8 cellular contexts compared by ENCODE assay signal in the genomic region with DNA sequence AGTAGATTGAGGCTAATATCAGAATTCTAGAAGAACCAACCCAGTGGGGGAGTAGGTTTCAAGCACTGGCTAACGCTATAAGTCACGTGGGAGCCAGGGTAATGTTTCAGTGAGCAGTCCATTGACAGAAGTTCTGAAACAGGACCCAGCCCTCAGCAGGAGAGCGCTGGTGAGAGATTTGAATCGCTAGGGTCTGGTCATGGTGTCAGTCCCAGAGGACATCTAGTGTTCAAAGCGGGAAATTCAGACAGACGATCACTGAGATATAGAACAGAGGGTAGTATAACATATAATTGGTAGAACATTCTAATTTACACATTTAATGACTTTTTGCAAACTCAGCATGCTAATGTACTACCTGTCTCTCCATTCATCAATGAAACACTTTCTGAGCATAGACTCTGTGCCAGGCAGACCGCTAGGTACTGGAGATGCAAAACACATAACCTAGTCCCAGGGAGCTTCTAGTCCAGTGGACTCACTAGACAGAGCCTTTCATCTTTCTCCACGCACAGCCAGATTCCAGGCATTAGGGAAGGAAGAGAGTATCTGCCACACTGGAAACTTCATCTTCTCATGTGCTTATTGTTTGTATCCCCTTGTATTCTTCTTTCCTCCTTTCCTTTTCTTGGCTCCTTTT. TPM values are rescaled to one million over a fixed set of nuclear protein-coding genes. Genes with fewer than 3 reads are reported as not detected.
DNase-seq lines count a peak whose midpoint lies in the region; ATAC-seq, FAIRE-seq and TF ChIP-seq lines count a peak whose summit lies in the region.

No MANE protein-coding gene starts in this region.

- no peaks in the 10 kb centered on the region for H3K36me3 ChIP-seq in OCI-LY1 (ENCODE audit: insufficient read depth, low read length)
- H3K36me3 ChIP-seq in parathyroid adenoma (ENCODE audit: control insufficient read depth, insufficient read depth, low read length) = no peaks in the 10 kb centered on the region

- H3K9me3 ChIP-seq in OCI-LY1 (ENCODE audit: low read length) (no peaks in the 10 kb centered on the region), parathyroid adenoma (ENCODE audit: control insufficient read depth, low read length) (no peaks in the 10 kb centered on the region)

- H3K27ac ChIP-seq in OCI-LY1 (ENCODE audit: low read depth, low read length, poor library complexity, severe bottlenecking) (no peak overlapping the region), parathyroid adenoma (no peak overlapping the region)

- no peaks in the 10 kb centered on the region for H3K36me3 Mint-ChIP-seq in activated naive CD4-positive, alpha-beta T cell treated with anti-CD3 and anti-CD28 coated beads, Interleukin-2, amount 10 ng/mL, durations not matched to agents 7 days and 5 days

- peaks cover 3% of the 10 kb centered on the region for H3K4me1 Mint-ChIP-seq in activated naive CD4-positive, alpha-beta T cell treated with anti-CD3 and anti-CD28 coated beads, Interleukin-2, amount 10 ng/mL, durations not matched to agents 7 days and 5 days

- H3K79me2 ChIP-seq in OCI-LY1 (ENCODE audit: insufficient read depth, low read length) (no peaks in the 10 kb centered on the region), parathyroid adenoma (no peaks in the 10 kb centered on the region)

- H3K27ac Mint-ChIP-seq in activated naive CD4-positive, alpha-beta T cell treated with anti-CD3 and anti-CD28 coated beads, Interleukin-2, amount 10 ng/mL, durations not matched to agents 7 days and 5 days = no peak overlapping the region

- no peaks in the 10 kb centered on the region for H3F3A ChIP-seq in OCI-LY1 (ENCODE audit: insufficient read depth, low read length)

- no peak for FAIRE-seq in D721Med (lab: Jason Lieb, UNC)

- no peak overlapping the region for H2AFZ ChIP-seq in OCI-LY1 (ENCODE audit: low read length)
- no peak overlapping the region for H2AFZ ChIP-seq in parathyroid adenoma

- ATAC-seq in GM19397 (IDR thresholded peaks at IDR 0.05; ENCODE audit: unreplicated experiment) (peak; percentile 63), HG03460 (IDR thresholded peaks at IDR 0.05; ENCODE audit: unreplicated experiment) (peak; percentile 67)

- H3K4me1 ChIP-seq in OCI-LY1 (ENCODE audit: insufficient read depth, low read length, severe bottlenecking) (no peaks in the 10 kb centered on the region), parathyroid adenoma (no peaks in the 10 kb centered on the region)

- no peaks in the 10 kb centered on the region for H4K20me1 ChIP-seq in OCI-LY1 (ENCODE audit: insufficient read depth, low read length)

- H3K27me3 Mint-ChIP-seq in activated naive CD4-positive, alpha-beta T cell treated with anti-CD3 and anti-CD28 coated beads, Interleukin-2, amount 10 ng/mL, durations not matched to agents 7 days and 5 days = peaks cover 28% of the 10 kb centered on the region

- DNase-seq in D721Med (ENCODE audit: insufficient read length, low spot score) (no peak), glomerular endothelial cell (ENCODE audit: extremely low read depth, low read depth, low spot score) (peak; percentile 64)
- DNase-seq in activated naive CD4-positive, alpha-beta T cell treated with anti-CD3 and anti-CD28 coated beads, Interleukin-2, amount 10 ng/mL, durations not matched to agents 7 days and 5 days = peak; percentile 68
- no peak for DNase-seq in activated CD4-positive, CD25-positive, alpha-beta regulatory T cell (lab: John Stamatoyannopoulos, UW)

- no peak overlapping the region for H3K9ac ChIP-seq in OCI-LY1 (ENCODE audit: low read length)
- H3K9ac ChIP-seq in parathyroid adenoma = no peak overlapping the region

- H3K4me2 ChIP-seq in OCI-LY1 (ENCODE audit: low read length) = no peak overlapping the region
- no peak overlapping the region for H3K4me2 ChIP-seq in parathyroid adenoma (ENCODE audit: low read length)

- H3K27me3 ChIP-seq in OCI-LY1 (ENCODE audit: insufficient read depth, low read length) = no peaks in the 10 kb centered on the region
- no peaks in the 10 kb centered on the region for H3K27me3 ChIP-seq in parathyroid adenoma (ENCODE audit: control insufficient read depth, insufficient read depth, low read length)

- H3K4me3 Mint-ChIP-seq in activated naive CD4-positive, alpha-beta T cell treated with anti-CD3 and anti-CD28 coated beads, Interleukin-2, amount 10 ng/mL, durations not matched to agents 7 days and 5 days = no peak overlapping the region

- H3K9me2 ChIP-seq in OCI-LY1 (ENCODE audit: low read depth, low read length) = no peaks in the 10 kb centered on the region

- no peaks in the 10 kb centered on the region for H3K9me3 Mint-ChIP-seq in activated naive CD4-positive, alpha-beta T cell treated with anti-CD3 and anti-CD28 coated beads, Interleukin-2, amount 10 ng/mL, durations not matched to agents 7 days and 5 days

- no peak overlapping the region for H3K4me3 ChIP-seq in OCI-LY1 (ENCODE audit: low read depth, low read length, poor library complexity, severe bottlenecking)
- H3K4me3 ChIP-seq in parathyroid adenoma (ENCODE audit: low read depth, low read length) = no peak overlapping the region

- CTCF ChIA-PET in activated naive CD4-positive, alpha-beta T cell treated with anti-CD3 and anti-CD28 coated beads, Interleukin-2, amount 10 ng/mL, durations not matched to agents 7 days and 5 days (lab: Charles Lee) = interaction anchor here (0.5 to 3.0 kb wide), 15 partner anchors 12 to 513 kb away, joined by 3 to 38 read pairs (median 4); no protein-coding TSS in a partner anchor

- peak; percentile 47 for TF ChIP-seq CTCF in D721Med (IDR thresholded peaks at IDR 0.05; ENCODE audit: insufficient read depth, missing control alignments)
- peak; percentile 70 for TF ChIP-seq CTCF in OCI-LY1 (IDR thresholded peaks at IDR 0.05; ENCODE audit: low read length)
- peak; percentile 65 for TF ChIP-seq CTCF in parathyroid adenoma (IDR thresholded peaks at IDR 0.05)

RNA-seq across cellular contexts. Expression of a gene that starts 35.4 kb away (rescaled TPM):
- total RNA-seq in glomerular endothelial cell = not detected in 2 replicates

RNA-seq across cellular contexts. Expression of a gene that starts 53.1 kb away (rescaled TPM):
- total RNA-seq in glomerular endothelial cell = 215 and 387 TPM in 2 replicates

Comparison
In these comparisons a context has a peak if more than half of its experiments do, and no peak if none do; other contexts are left out.
1. DNase-seq: peak in activated naive CD4-positive, alpha-beta T cell treated with anti-CD3 and anti-CD28 coated beads, Interleukin-2, amount 10 ng/mL, durations not matched to agents 7 days and 5 days (single experiment) and glomerular endothelial cell (single experiment); none in D721Med (single experiment) and activated CD4-positive, CD25-positive, alpha-beta regulatory T cell (0 of 4).
2. Peak in every context shown above with its lines, with median percentiles within 50 percentile points of each other: CTCF ChIP-seq.